ENCODE assay signal across 11 cellular contexts in the genomic region with DNA sequence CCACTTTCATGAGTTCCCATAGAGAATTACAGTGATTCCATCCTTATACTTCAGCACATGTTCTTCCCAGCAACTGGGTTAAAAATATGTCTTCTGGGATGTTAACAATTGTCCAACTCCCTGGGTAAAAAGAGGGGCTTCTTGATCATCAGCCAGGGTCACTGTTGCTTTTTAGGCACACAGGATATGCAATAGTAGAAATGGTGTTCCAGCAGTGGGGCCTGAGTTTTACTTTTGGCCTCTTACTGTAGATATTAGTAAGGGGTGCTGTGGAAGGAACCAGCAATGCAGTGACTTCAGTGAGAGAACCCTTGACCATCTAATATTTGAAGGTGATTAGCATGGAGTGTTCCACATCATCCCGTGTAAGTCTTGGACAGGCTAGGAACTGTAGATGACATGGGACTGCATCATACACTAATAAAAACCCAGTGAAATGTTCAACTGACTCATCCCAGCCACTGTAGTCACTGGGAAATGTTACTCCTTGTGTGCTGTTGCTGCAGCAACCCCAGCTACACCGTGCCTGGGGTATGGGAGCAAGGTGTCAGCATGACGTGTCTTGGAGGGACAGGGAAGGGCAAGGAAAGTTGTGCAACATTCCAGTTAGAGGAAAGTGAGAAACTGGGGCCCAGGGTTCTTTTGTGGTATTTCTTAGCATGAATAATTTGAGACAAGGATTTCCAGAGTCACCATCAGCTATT.
DNase-seq lines count a peak whose midpoint lies in the region; ATAC-seq and TF ChIP-seq lines count a peak whose summit lies in the region.
"Had no signal": no experiment of that assay in that cellular context is flagged by ENCODE, and none has a peak within 500 bp of the region (broad histone marks: within the 10 kb centered on the region; RNA-seq: fewer than 3 reads in every experiment).

No MANE protein-coding gene starts in this region.

- CTCF ChIA-PET in PC-3 (lab: Charles Lee) = no interaction called here

- no peaks in the 10 kb centered on the region for H3K79me2 ChIP-seq in PC-3 (ENCODE audit: low read length)

- H3K27me3 ChIP-seq in PC-3 (ENCODE audit: low read length) (no peaks in the 10 kb centered on the region), psoas muscle (ENCODE audit: insufficient read depth in 3 of 3, low read length in 2 of 3) (no peaks in the 10 kb centered on the region), SJCRH30 (no peaks in the 10 kb centered on the region)

- no peak overlapping the region for H3K4me3 ChIP-seq in PC-3 (ENCODE audit: low read length)
- H3K4me3 ChIP-seq in fibroblast of pulmonary artery (replicated peaks; ENCODE audit: low read depth, low read length) = no peak overlapping the region
- peak overlapping the region; percentile 3 for H3K4me3 ChIP-seq in psoas muscle
- H3K4me3 ChIP-seq in SJCRH30 = no peak overlapping the region

- no TSS peak for BruUV-seq in PC-3 (replicated peaks; lab: Mats Ljungman, UMichigan)

- peak overlapping the region; percentile 91 for H3K27ac ChIP-seq in PC-3 (ENCODE audit: low read length)
- H3K27ac ChIP-seq in psoas muscle = peak overlapping the region; percentile 85
- no peak overlapping the region for H3K27ac ChIP-seq in SJCRH30
- H3K27ac ChIP-seq: VCaP had no signal

- H3K9me3 ChIP-seq in PC-3 (ENCODE audit: low read length) (no peaks in the 10 kb centered on the region), psoas muscle (peaks cover 6% of the 10 kb centered on the region), SJCRH30 (replicated peaks) (no peaks in the 10 kb centered on the region)

- H3F3A ChIP-seq in PC-3 (ENCODE audit: low read length, unreplicated experiment) = no peaks in the 10 kb centered on the region

- H4K20me1 ChIP-seq in PC-3 (ENCODE audit: low read length) = no peaks in the 10 kb centered on the region

- WGBS in psoas muscle, 3 donors = 36 to 54% (median 38%) methylated on average over 3 of the region's 3 CpGs

- no peak overlapping the region for H2AFZ ChIP-seq in PC-3 (ENCODE audit: low read length)

- no peak overlapping the region for H3K4me2 ChIP-seq in PC-3 (ENCODE audit: low read length)

- ATAC-seq in PC-3 = peak; percentile 98
- peak; percentile 93 to 97 (median 94) for ATAC-seq in psoas muscle
- ATAC-seq in HG02610 (IDR thresholded peaks at IDR 0.05; ENCODE audit: unreplicated experiment) = no peak

- POLR2A ChIA-PET in PC-3 (lab: Charles Lee; ENCODE audit: unreplicated experiment) = no interaction called here

- H3K36me3 ChIP-seq in PC-3 (ENCODE audit: low read depth, low read length) (no peaks in the 10 kb centered on the region), psoas muscle (ENCODE audit: insufficient read depth in 1 of 2, low read depth in 1 of 2) (no peaks in the 10 kb centered on the region), SJCRH30 (no peaks in the 10 kb centered on the region)

- H3K9ac ChIP-seq in PC-3 (ENCODE audit: low read length) = peak overlapping the region; percentile 38

- DNase-seq in EL (peak; percentile 95), PC-3 (peak; percentile 75), fibroblast of pulmonary artery (ENCODE audit: low read depth) (peak; percentile 95), psoas muscle (peak; percentile 61 to 82), middle frontal gyrus (ENCODE audit: extremely low spot score, low spot score) (no peak), SJCRH30 (no peak)
- DNase-seq in activated naive CD4-positive, alpha-beta T cell treated with anti-CD3 and anti-CD28 coated beads, Interleukin-2, amount 50 U/mL, for 16 hours = no peak
- DNase-seq: activated naive CD4-positive, alpha-beta T cell treated with anti-CD3 and anti-CD28 coated beads for 36 hours; Kasumi-1 had no signal

- peaks cover 9% of the 10 kb centered on the region; the same call in 1 of the 2 replicates for H3K4me1 ChIP-seq in PC-3 (ENCODE audit: insufficient read depth, low read length)
- H3K4me1 ChIP-seq in psoas muscle = peaks cover 62% of the 10 kb centered on the region
- H3K4me1 ChIP-seq in SJCRH30 = peaks cover 9% of the 10 kb centered on the region

- no peaks in the 10 kb centered on the region for H3K9me2 ChIP-seq in PC-3 (replicated peaks; ENCODE audit: low read length)

- TF ChIP-seq CTCF in PC-3 (conservative IDR thresholded peaks at IDR 0.05; ENCODE audit: low read depth, low read length) = no peak
- TF ChIP-seq CTCF in fibroblast of pulmonary artery (IDR thresholded peaks at IDR 0.05; ENCODE audit: low read length, missing control alignments) = no peak
- TF ChIP-seq CTCF in psoas muscle (IDR thresholded peaks at IDR 0.05) = no peak

- intact Hi-C loops in PC-3 (cut with micrococcal nuclease) = no loop called here
- intact Hi-C loops in psoas muscle (cut with DNase I) = no loop called here

Comparison
In these comparisons a context has a peak if more than half of its experiments do, and no peak if none do; other contexts are left out.
1. DNase-seq: peak in EL (single experiment), PC-3 (single experiment), fibroblast of pulmonary artery (single experiment) and psoas muscle (2 of 2); none in middle frontal gyrus (single experiment), SJCRH30 (0 of 2) and activated naive CD4-positive, alpha-beta T cell treated with anti-CD3 and anti-CD28 coated beads, Interleukin-2, amount 50 U/mL, for 16 hours (single experiment).